ENCODE assay signal across 8 cellular contexts in the genomic region with DNA sequence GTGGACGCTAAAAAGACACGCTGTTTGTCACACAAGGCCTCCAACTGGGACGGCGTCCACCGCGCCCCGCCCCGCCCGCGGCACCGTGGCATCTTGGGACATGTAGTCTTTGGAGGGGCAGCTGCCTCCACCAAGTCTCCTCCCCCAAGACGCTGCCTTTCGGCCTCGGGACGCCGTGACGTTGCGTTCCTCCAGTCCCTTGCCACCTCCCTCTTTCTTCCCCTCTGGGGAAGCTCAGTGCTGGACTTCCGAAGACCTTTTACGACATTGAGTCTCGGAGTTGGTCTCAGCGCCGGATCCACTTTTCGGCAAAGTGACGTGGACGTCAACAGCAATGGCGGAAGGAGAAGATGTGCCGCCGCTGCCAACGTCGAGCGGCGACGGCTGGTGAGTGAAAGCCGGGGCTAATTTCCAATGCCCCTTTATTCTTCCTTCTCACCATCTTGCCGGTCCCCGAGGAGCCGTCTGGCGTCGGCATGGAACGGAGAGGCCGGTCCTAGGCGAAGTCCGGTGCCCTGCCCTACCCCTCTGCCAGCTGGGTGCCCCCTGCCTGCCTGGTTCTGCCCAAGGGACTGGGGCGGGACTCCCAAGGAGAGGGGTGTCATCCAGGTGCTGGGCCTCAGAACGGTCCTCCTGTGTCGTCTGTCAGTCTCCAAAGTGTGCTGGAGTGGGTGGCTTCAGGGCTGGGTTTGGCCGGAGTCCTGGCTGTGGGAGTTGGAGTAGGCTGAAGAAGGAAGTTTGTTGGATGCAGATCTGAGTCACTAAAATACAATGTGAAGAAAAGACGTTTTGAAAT. TPM values are rescaled to one million over a fixed set of nuclear protein-coding genes. Genes with fewer than 3 reads are reported as not detected.
A peak's percentile ranks its signal among the peaks of the same experiment; 100 is the strongest.
DNase-seq lines count a peak whose midpoint lies in the region; ATAC-seq and TF ChIP-seq lines count a peak whose summit lies in the region.

A gene (plus strand): TSS at position 308 of the 796 bp plus-strand sequence. CDS start 27 bp downstream, at position 335.

- no peaks in the 10 kb centered on the region for H3K27me3 Mint-ChIP-seq in progenitor cell of endocrine pancreas

- intact Hi-C loops in left ventricle myocardium inferior (cut with micrococcal nuclease) = no loop called here

- H3K27ac Mint-ChIP-seq in progenitor cell of endocrine pancreas = peak within 1 kb of the TSS; percentile 97

- H3K27me3 ChIP-seq in left ventricle myocardium inferior (ENCODE audit: low read depth) = no peaks in the 10 kb centered on the region

- no peaks in the 10 kb centered on the region for H3K9me3 ChIP-seq in left ventricle myocardium inferior (replicated peaks)

- peak within 1 kb of the TSS; percentile 98 for H3K4me3 ChIP-seq in left ventricle myocardium inferior

- TF ChIP-seq CTCF in left ventricle myocardium inferior (IDR thresholded peaks at IDR 0.05; ENCODE audit: borderline replicate concordance) (no peak), progenitor cell of endocrine pancreas (IDR thresholded peaks at IDR 0.05; ENCODE audit: unreplicated experiment) (no peak)

- H3K36me3 Mint-ChIP-seq in progenitor cell of endocrine pancreas (ENCODE audit: insufficient read depth) = no peaks in the 10 kb centered on the region

- peak within 1 kb of the TSS; percentile 92 for H3K27ac ChIP-seq in angular gyrus (ENCODE audit: low read depth, low read length)
- peak within 1 kb of the TSS; percentile 94 for H3K27ac ChIP-seq in left ventricle myocardium inferior (replicated peaks)

- H3K9me3 Mint-ChIP-seq in progenitor cell of endocrine pancreas (ENCODE audit: low read depth) = no peaks in the 10 kb centered on the region

- H3K4me3 Mint-ChIP-seq in progenitor cell of endocrine pancreas (ENCODE audit: low read depth) = peak within 1 kb of the TSS; percentile 91

- no peaks in the 10 kb centered on the region for H3K36me3 ChIP-seq in left ventricle myocardium inferior

- H3K4me1 ChIP-seq in left ventricle myocardium inferior = peaks cover 66% of the 10 kb centered on the region

- ATAC-seq in GM18499 (IDR thresholded peaks at IDR 0.05; ENCODE audit: insufficient read depth, unreplicated experiment) (peak; percentile 100), HG02943 (IDR thresholded peaks at IDR 0.05; ENCODE audit: low read depth, unreplicated experiment) (peak; percentile 100)

- H3K4me1 Mint-ChIP-seq in progenitor cell of endocrine pancreas (ENCODE audit: low read depth) = peaks cover 48% of the 10 kb centered on the region

- DNase-seq in NCI-H187 (lab: John Stamatoyannopoulos, UW) = peak; percentile 42 to 91
- peak; percentile 89 to 100 (median 96) for DNase-seq in T-helper 2 cell
- DNase-seq in left ventricle myocardium inferior = peak; percentile 98
- peak; percentile 95 for DNase-seq in progenitor cell of endocrine pancreas (ENCODE audit: low spot score, unreplicated experiment)
- peak; percentile 98 for DNase-seq in ureter (ENCODE audit: low spot score)

RNA-seq across cellular contexts. Expression of the gene that starts here (rescaled TPM):
- total RNA-seq in left ventricle myocardium inferior = 35.9 TPM
- total RNA-seq in progenitor cell of endocrine pancreas = 44.6 and 48.8 TPM in 2 replicates
- 44.7 TPM for total RNA-seq in ureter

Comparison
In these comparisons a context has a peak if more than half of its experiments do, and no peak if none do; other contexts are left out.
1. Peak in every context shown above with its lines: DNase-seq, ATAC-seq, H3K4me3 ChIP-seq and H3K27ac ChIP-seq.